In genomic region chr6:57297505-57297904, GRCh38 we compare ENCODE assay signal across 20 cellular contexts.
"Had no signal": no experiment of that assay in that cellular context is flagged by ENCODE, and none has a peak within 500 bp of the region (broad histone marks: within the 10 kb centered on the region; RNA-seq: fewer than 3 reads in every experiment).

No MANE protein-coding gene starts in this region.

- H3K4me1 ChIP-seq: SJSA1 had no signal

- H3K27ac ChIP-seq: SJSA1 had no signal

- H3K4me3 ChIP-seq: MG63, SJSA1 had no signal

- H3K27me3 ChIP-seq: MG63, SJSA1 had no signal

- DNase-seq: IMR-90, Karpas-422, KG1, MG63, MV-4-11, NCI-H1048, NCI-H1105, NCI-H1417, NCI-H1436 treated with DMSO at 0.1 percent for 48 hours, NCI-H1694, NCI-H187 treated with DMSO at 0.1 percent for 48 hours, NCI-H2029 treated with DMSO at 0.1 percent for 48 hours, NCI-H226, NCI-H524, NCI-H526 treated with DMSO at 0.1 percent for 48 hours, NCI-H774, Right ventricle myocardium superior, RPMI8226, SIG-M5 had no signal

- H3K9me3 ChIP-seq: MG63, SJSA1 had no signal

- H3K36me3 ChIP-seq: MG63, SJSA1 had no signal
